Comparison of ENCODE assay signal across 8 cellular contexts in genomic region chr11:61333638-61334433, GRCh38. TPM values are rescaled to one million over a fixed set of nuclear protein-coding genes. Genes with fewer than 3 reads are reported as not detected.
DNase-seq lines count a peak whose midpoint lies in the region; ATAC-seq and TF ChIP-seq lines count a peak whose summit lies in the region.

No MANE protein-coding gene starts in this region.

- H3K27me3 ChIP-seq in skeletal muscle satellite cell (ENCODE audit: control insufficient read depth, insufficient read depth, low read length), result no peaks in the 10 kb centered on the region

- H3K4me1 ChIP-seq in skeletal muscle satellite cell (ENCODE audit: control insufficient read depth, insufficient read depth, low read length), result peaks cover 27% of the 10 kb centered on the region

- H3K4me2 ChIP-seq in skeletal muscle satellite cell (ENCODE audit: low read length), result peak overlapping the region; percentile 94

- H3K4me3 ChIP-seq in fibroblast of the aortic adventitia (ENCODE audit: low read depth, low read length) (peak overlapping the region; percentile 69), skeletal muscle satellite cell (ENCODE audit: low read length) (peak overlapping the region; percentile 94)

- intact Hi-C loops in posterior vena cava (cut with DNase I), result no loop called here

- H3K9ac ChIP-seq in skeletal muscle satellite cell (ENCODE audit: low read depth, low read length), result peak overlapping the region; percentile 100

- H3K9me3 ChIP-seq in skeletal muscle satellite cell (replicated peaks; ENCODE audit: low read length), result no peaks in the 10 kb centered on the region

- no peak for ATAC-seq in GM21576 (IDR thresholded peaks at IDR 0.05; ENCODE audit: unreplicated experiment)

- peaks cover 15% of the 10 kb centered on the region for H3K36me3 ChIP-seq in skeletal muscle satellite cell (ENCODE audit: insufficient read depth, low read length)

- TF ChIP-seq CTCF in VCaP (conservative IDR thresholded peaks at IDR 0.05) (no peak), fibroblast of the aortic adventitia (IDR thresholded peaks at IDR 0.05; ENCODE audit: insufficient read depth, low read length) (no peak)

- DNase-seq in NCI-H1092 treated with DMSO at 0.1 percent for 48 hours (lab: John Stamatoyannopoulos, UW), result peak; percentile 56
- no peak for DNase-seq in NCI-H1092 (lab: John Stamatoyannopoulos, UW)
- no peak for DNase-seq in fibroblast of the aortic adventitia (ENCODE audit: low read depth)
- no peak for DNase-seq in pons (ENCODE audit: low spot score)
- DNase-seq in posterior vena cava (ENCODE audit: low spot score), result no peak

- peak overlapping the region; percentile 93 for H3K27ac ChIP-seq in VCaP

RNA-seq across cellular contexts. Expression of gene TKFC, which starts 0.8 kb away (rescaled TPM):
- total RNA-seq in fibroblast of the aortic adventitia (ENCODE audit: low replicate concordance), result 17.6 and 22.6 TPM in 2 replicates
- total RNA-seq in skeletal muscle satellite cell (2012; rRNA removed), result 19.4 and 22.8 TPM in 2 replicates
- total RNA-seq in posterior vena cava, result 10 to 100 TPM; 15.2 to 24.6 TPM

RNA-seq across cellular contexts. Expression of gene DDB1, which starts 0.9 kb away (rescaled TPM):
- total RNA-seq in fibroblast of the aortic adventitia (ENCODE audit: low replicate concordance) (290 and 382 TPM in 2 replicates), posterior vena cava (100 to 1,000 TPM; 142 to 151 TPM)
- 176 and 187 TPM in 2 replicates for total RNA-seq in skeletal muscle satellite cell (2012; rRNA removed)

RNA-seq across cellular contexts. Expression of gene CYB561A3, which starts 27.8 kb away (rescaled TPM):
- 60.6 and 62.5 TPM in 2 replicates for total RNA-seq in fibroblast of the aortic adventitia (ENCODE audit: low replicate concordance)
- 26.0 and 27.1 TPM in 2 replicates for total RNA-seq in skeletal muscle satellite cell (2012; rRNA removed)
- 10 to 100 TPM; 28.9 to 33.6 TPM for total RNA-seq in posterior vena cava

RNA-seq across cellular contexts. Expression of gene TMEM138, which starts 28.3 kb away (rescaled TPM):
- total RNA-seq in fibroblast of the aortic adventitia (ENCODE audit: low replicate concordance) (13.7 and 38.5 TPM in 2 replicates), posterior vena cava (10 to 100 TPM; 36.0 to 49.2 TPM)
- total RNA-seq in skeletal muscle satellite cell (2012; rRNA removed), result 19.4 and 20.5 TPM in 2 replicates

RNA-seq across cellular contexts. Expression of gene VWCE, which starts 38.7 kb away (rescaled TPM):
- total RNA-seq in fibroblast of the aortic adventitia (ENCODE audit: low replicate concordance) (7.4 and 13.9 TPM in 2 replicates), posterior vena cava (1 to 10 TPM; 1.6 to 2.9 TPM)
- 1.1 and 1.8 TPM in 2 replicates for total RNA-seq in skeletal muscle satellite cell (2012; rRNA removed)
